8 cellular contexts compared by ENCODE assay signal in the genomic region with DNA sequence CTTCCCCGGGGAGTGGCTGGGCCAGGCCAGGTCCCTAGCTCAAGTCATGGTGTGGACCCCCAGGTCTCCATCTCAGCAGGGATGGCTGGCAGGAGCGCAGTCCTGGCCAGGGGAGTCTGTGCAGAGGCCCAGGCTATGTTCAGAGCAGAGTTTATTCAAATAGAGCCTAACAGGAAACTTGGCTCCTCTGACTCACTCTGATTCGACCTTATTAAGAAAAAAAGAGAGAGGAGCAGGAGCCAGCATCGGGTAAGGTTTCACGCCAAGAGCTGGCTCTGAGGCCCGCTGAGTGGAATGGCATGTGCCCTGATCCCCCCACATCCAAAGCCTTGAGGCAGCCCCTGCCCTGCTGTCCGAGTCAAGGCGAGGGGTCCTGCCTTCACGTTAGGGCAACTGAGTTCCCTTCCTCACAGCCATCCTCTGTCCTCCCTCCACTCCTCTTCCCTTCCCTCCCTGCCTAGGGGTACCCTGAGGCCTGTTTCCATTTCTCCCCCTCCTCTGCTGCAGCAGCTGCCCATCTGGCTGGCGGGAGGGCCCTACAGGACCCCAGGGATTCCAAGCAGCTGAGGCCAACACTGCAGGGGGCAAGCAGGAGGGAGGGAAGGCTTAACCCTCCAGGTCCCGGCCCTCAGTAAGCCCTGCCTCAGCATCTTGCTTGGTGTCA. TPM values are rescaled to one million over a fixed set of nuclear protein-coding genes. Genes with fewer than 3 reads are reported as not detected.
DNase-seq lines count a peak whose midpoint lies in the region; TF ChIP-seq lines count a peak whose summit lies in the region.

No MANE protein-coding gene starts in this region.

- H2BK5ac ChIP-seq in H9 (ENCODE audit: insufficient read length, low read length), result no peak overlapping the region

- H3K9ac ChIP-seq in H9 (ENCODE audit: extremely low read depth, insufficient read length, low read length), result no peak overlapping the region

- peaks cover 17% of the 10 kb centered on the region for H3K23me2 ChIP-seq in H9 (ENCODE audit: insufficient read length, low read depth, low read length, poor library complexity, severe bottlenecking)

- no peak overlapping the region for H4K5ac ChIP-seq in H9 (ENCODE audit: insufficient read length, low read depth, low read length)

- no peak overlapping the region for H2BK120ac ChIP-seq in H9 (ENCODE audit: low read depth, low read length, poor library complexity, severe bottlenecking)

- H3K79me2 ChIP-seq in H9 (ENCODE audit: insufficient read depth, low read length) (no peaks in the 10 kb centered on the region), PC-9 (ENCODE audit: low read depth) (peaks cover 16% of the 10 kb centered on the region)

- H3T11ph ChIP-seq in H9 (ENCODE audit: low read length), result no peak overlapping the region

- H3K9me3 Mint-ChIP-seq in H9 (no peaks in the 10 kb centered on the region), MCF 10A (ENCODE audit: unreplicated experiment) (no peaks in the 10 kb centered on the region)

- CTCF ChIA-PET in PC-9 (lab: Charles Lee) (interaction anchor here (1.0 kb wide), 1 partner anchor 18 kb away, joined by 3 read pairs; no protein-coding TSS in a partner anchor), MCF 10A (lab: Yijun Ruan, JAX) (interaction anchor here (1.5 kb wide), 1 partner anchor 16 kb away, joined by 5 read pairs; no protein-coding TSS in a partner anchor)

- H3K14ac ChIP-seq in H9 (ENCODE audit: insufficient read depth, low read length), result peak overlapping the region; percentile 40; the same call in 1 of the 2 replicates

- H3K4me2 ChIP-seq in H9 (ENCODE audit: insufficient read depth, insufficient read length, low read length), result no peak overlapping the region
- H3K4me2 ChIP-seq in PC-9, result peak overlapping the region; percentile 85

- intact Hi-C loops in PC-9 (cut with micrococcal nuclease; ENCODE audit: unreplicated experiment) (no loop called here), MCF 10A (cut with micrococcal nuclease) (no loop called here), thyroid gland (cut with DNase I) (no loop called here)

- POLR2A ChIA-PET in PC-9 (lab: Charles Lee; ENCODE audit: unreplicated experiment) (interaction anchor here (0.7 kb wide), 1 partner anchor 162 kb away, joined by 3 read pairs; no protein-coding TSS in a partner anchor), MCF 10A (lab: Yijun Ruan, JAX) (no interaction called here)

- H2AK5ac ChIP-seq in H9 (ENCODE audit: insufficient read length, low read length), result no peak overlapping the region

- no peak for TF ChIP-seq CTCF in H9 (conservative IDR thresholded peaks at IDR 0.05)
- no peak for TF ChIP-seq CTCF in PC-9 (conservative IDR thresholded peaks at IDR 0.05)
- no peak for TF ChIP-seq CTCF in MCF 10A (IDR thresholded peaks at IDR 0.05; ENCODE audit: unreplicated experiment)
- TF ChIP-seq CTCF in thyroid gland (IDR thresholded peaks at IDR 0.05), result no peak

- BruUV-seq in PC-9 (replicated peaks; lab: Mats Ljungman, UMichigan) (no TSS peak), MCF 10A (replicated peaks; lab: Mats Ljungman, UMichigan) (no TSS peak)

- DNase-seq in H9 (no peak), PC-9 (peak; percentile 33 to 74), MCF 10A (ENCODE audit: unreplicated experiment) (peak; percentile 69), lung microvascular endothelial cell (ENCODE audit: low read depth in 2 of 2) (peak; percentile 54 to 82), thyroid gland (peak; percentile 27 to 49), COLO668 (lab: John Stamatoyannopoulos, UW; ENCODE audit: unreplicated experiment) (no peak), HuH-7.5 (ENCODE audit: low spot score) (no peak), NCI-H187 (lab: John Stamatoyannopoulos, UW) (no peak)

- no peak overlapping the region for H3K23ac ChIP-seq in H9 (ENCODE audit: insufficient read length, low read depth, low read length)

- H3K4ac ChIP-seq in H9 (ENCODE audit: low read depth, low read length), result no peak overlapping the region

- H3K4me1 ChIP-seq in H9 (ENCODE audit: insufficient read depth, low read length), result peaks cover 21% of the 10 kb centered on the region; the same call in 1 of the 2 replicates
- peaks cover 43% of the 10 kb centered on the region for H3K4me1 ChIP-seq in PC-9 (replicated peaks; ENCODE audit: insufficient read depth)
- peaks cover 19 to 42% of the 10 kb centered on the region in 2 donors for H3K4me1 ChIP-seq in thyroid gland

- H3K27ac ChIP-seq in H9 (ENCODE audit: insufficient read length, low read depth, low read length) (no peak overlapping the region), PC-9 (peak overlapping the region; percentile 30), thyroid gland (peak overlapping the region in 2 of 3 donors; percentile 45 to 61)

- H3K4me1 Mint-ChIP-seq in H9 (peaks cover 56 to 63% of the 10 kb centered on the region in 2 experiments), MCF 10A (ENCODE audit: insufficient read depth, unreplicated experiment) (peaks cover 16% of the 10 kb centered on the region)

- peaks cover 25% of the 10 kb centered on the region for H3F3A ChIP-seq in PC-9 (ENCODE audit: insufficient read depth, low read depth)

- H4K8ac ChIP-seq in H9 (replicated peaks; ENCODE audit: insufficient read length, low read depth, low read length), result no peak overlapping the region

- no peak overlapping the region for H2BK20ac ChIP-seq in H9 (ENCODE audit: low read depth, low read length, poor library complexity, severe bottlenecking)

- H3K4me3 ChIP-seq in PC-9, result no peak overlapping the region
- H3K4me3 ChIP-seq in thyroid gland (replicated peaks in 1 of 3), result no peak overlapping the region

- H3K27ac Mint-ChIP-seq in H9 (peak overlapping the region in 1 of 3 experiments; percentile 47; a peak in 2 of 7 replicates), MCF 10A (ENCODE audit: low read depth, unreplicated experiment) (peak overlapping the region; percentile 63)

- H3K27me3 ChIP-seq in H9 (ENCODE audit: insufficient read depth, low read length), result no peaks in the 10 kb centered on the region
- H3K27me3 ChIP-seq in PC-9 (ENCODE audit: insufficient read depth, low read depth), result no peaks in the 10 kb centered on the region
- H3K27me3 ChIP-seq in thyroid gland, result no peaks in the 10 kb centered on the region

- WGBS in H9 (ENCODE audit: extremely low coverage, insufficient read length, low lambda C conversion rate), result no CpG with 5 or more reads among the region's 11 CpGs
- 16 to 21% methylated on average over 7 to 10 of the region's 11 CpGs for WGBS in thyroid gland, 2 donors

- H3K56ac ChIP-seq in H9 (ENCODE audit: insufficient read length, low read depth, low read length), result no peak overlapping the region

- H2BK15ac ChIP-seq in H9 (ENCODE audit: low read depth, low read length), result no peak overlapping the region

- no peaks in the 10 kb centered on the region for H3K9me2 ChIP-seq in PC-9 (ENCODE audit: insufficient read depth)

- no peak for TF ChIP-seq POLR2A in thyroid gland (IDR thresholded peaks at IDR 0.05)

- H3K4me3 Mint-ChIP-seq in H9, result no peak overlapping the region; a peak in 1 of 5 replicates
- no peak overlapping the region for H3K4me3 Mint-ChIP-seq in MCF 10A (ENCODE audit: unreplicated experiment)

- H3K27me3 Mint-ChIP-seq in H9 (ENCODE audit: low read depth) (peaks cover 16% of the 10 kb centered on the region), MCF 10A (ENCODE audit: insufficient read depth, unreplicated experiment) (no peaks in the 10 kb centered on the region)

- H3K9me3 ChIP-seq in H9 (ENCODE audit: control insufficient read depth, low read depth, low read length), result no peaks in the 10 kb centered on the region
- H3K9me3 ChIP-seq in PC-9 (ENCODE audit: insufficient read depth, low read depth), result no peaks in the 10 kb centered on the region
- H3K9me3 ChIP-seq in thyroid gland, result no peaks in the 10 kb centered on the region

- H2AFZ ChIP-seq in H9 (ENCODE audit: low read length), result no peak overlapping the region
- H2AFZ ChIP-seq in PC-9, result no peak overlapping the region

- H3K36me3 Mint-ChIP-seq in H9 (ENCODE audit: insufficient read depth in 1 of 3, low read depth in 3 of 3) (no peaks in the 10 kb centered on the region; a peak in 1 of 7 replicates), MCF 10A (ENCODE audit: insufficient read depth, unreplicated experiment) (no peaks in the 10 kb centered on the region)

- H3K18ac ChIP-seq in H9 (ENCODE audit: insufficient read length, low read depth, low read length), result no peak overlapping the region

- H3K36me3 ChIP-seq in PC-9 (ENCODE audit: low read depth) (no peaks in the 10 kb centered on the region), thyroid gland (no peaks in the 10 kb centered on the region)

- no peak overlapping the region for H2BK12ac ChIP-seq in H9 (ENCODE audit: insufficient read length, low read depth, low read length)

- H4K20me1 ChIP-seq in H9 (ENCODE audit: control insufficient read depth, insufficient read depth, insufficient read length), result no peaks in the 10 kb centered on the region
- no peaks in the 10 kb centered on the region for H4K20me1 ChIP-seq in PC-9 (ENCODE audit: insufficient read depth)

- no peaks in the 10 kb centered on the region for H3K79me1 ChIP-seq in H9 (ENCODE audit: insufficient read depth, low read depth, low read length, poor library complexity, severe bottlenecking)

- no peak overlapping the region for H4K91ac ChIP-seq in H9 (ENCODE audit: insufficient read length, low read depth, low read length)

RNA-seq across cellular contexts. Expression of gene LOXL1, which starts 1.9 kb away (rescaled TPM):
- total RNA-seq in H9 (2021) (6.9 and 9.1 TPM in 2 replicates), PC-9 (2021) (35.8 and 50.7 TPM in 2 replicates), MCF 10A (2022) (4.7 and 4.9 TPM in 2 replicates), lung microvascular endothelial cell (0.20 and 1.1 TPM in 2 replicates), thyroid gland (10 to 100 TPM in 3 of 4 donors, 1 to 10 TPM in 1; 9.9 to 15.2 (median 12.0) TPM)

RNA-seq across cellular contexts. Expression of gene TBC1D21, which starts 51.0 kb away (rescaled TPM):
- total RNA-seq in H9 (2021) (not detected in 2 replicates), PC-9 (2021) (not detected in 2 replicates), MCF 10A (2022) (not detected in 2 replicates), lung microvascular endothelial cell (not detected in 2 replicates), thyroid gland (not detected)

Comparison
In these comparisons a context has a peak if more than half of its experiments do, and no peak if none do; other contexts are left out.
1. DNase-seq: peak in PC-9 (2 of 2), MCF 10A (single experiment), lung microvascular endothelial cell (2 of 2) and thyroid gland (2 of 2); none in H9 (single experiment), COLO668 (single experiment), HuH-7.5 (single experiment) and NCI-H187 (0 of 2).